17 cellular contexts compared by ENCODE assay signal in the genomic region with DNA sequence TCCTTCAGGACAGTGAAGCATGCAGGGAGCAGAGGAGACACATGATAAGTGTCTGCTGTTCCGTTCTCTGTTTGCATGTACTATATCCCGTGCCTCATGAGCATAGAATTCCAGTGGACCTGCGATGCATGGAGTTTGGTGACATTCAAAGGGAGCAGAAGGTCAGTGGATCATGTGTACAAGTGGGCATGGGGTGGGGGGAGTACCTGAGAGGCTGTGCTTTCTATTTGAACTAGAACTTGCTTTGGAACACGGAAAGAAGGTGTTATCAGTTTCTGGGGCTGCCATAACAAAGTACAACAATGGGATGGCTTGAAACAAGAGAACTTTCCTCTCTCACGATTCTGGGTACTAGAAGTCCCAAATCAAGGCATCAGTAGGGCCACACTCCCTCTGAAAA. TPM values are rescaled to one million over a fixed set of nuclear protein-coding genes. Genes with fewer than 3 reads are reported as not detected.
DNase-seq lines count a peak whose midpoint lies in the region; ATAC-seq and TF ChIP-seq lines count a peak whose summit lies in the region.
"Had no signal": no experiment of that assay in that cellular context is flagged by ENCODE, and none has a peak within 500 bp of the region (broad histone marks: within the 10 kb centered on the region; RNA-seq: fewer than 3 reads in every experiment).

No MANE protein-coding gene starts in this region.

- no peak for TF ChIP-seq RAD21 in HCT116 (IDR thresholded peaks at IDR 0.05; ENCODE audit: low read depth)

- H3K9me2 ChIP-seq in HCT116 (ENCODE audit: insufficient read depth): no peaks in the 10 kb centered on the region

- peaks cover 32% of the 10 kb centered on the region for H3K27me3 Mint-ChIP-seq in HFFc6 (ENCODE audit: insufficient read depth)
- H3K27me3 Mint-ChIP-seq in chondrocyte (ENCODE audit: low read depth): peaks cover 5% of the 10 kb centered on the region

- no peaks in the 10 kb centered on the region for H4K20me1 ChIP-seq in HCT116 (ENCODE audit: insufficient read depth)

- H3K4me3 ChIP-seq in HCT116 (replicated peaks in 1 of 2; ENCODE audit: low read depth in 1 of 2, low read length in 2 of 2) (no peak overlapping the region), RWPE2 (ENCODE audit: severe bottlenecking) (no peak overlapping the region), left lung (no peak overlapping the region), thyroid gland (replicated peaks in 1 of 3) (no peak overlapping the region)

- no peak for ATAC-seq in HCT116
- ATAC-seq in RWPE2 (ENCODE audit: low read depth): no peak
- ATAC-seq in left lung: peak; percentile 18
- no peak for ATAC-seq in left ventricle myocardium superior
- ATAC-seq: Right ventricle myocardium inferior had no signal

- H3K4me1 Mint-ChIP-seq in HFFc6 (ENCODE audit: low read depth) (peaks cover 25% of the 10 kb centered on the region), chondrocyte (ENCODE audit: low read depth) (peaks cover 11% of the 10 kb centered on the region)

- H3K4me1 ChIP-seq in HCT116 (ENCODE audit: control insufficient read depth in 1 of 2, insufficient read depth in 2 of 2, low read length in 2 of 2) (peaks cover 14 to 34% of the 10 kb centered on the region in 2 experiments), RWPE2 (ENCODE audit: insufficient read depth, poor library complexity, severe bottlenecking) (peaks cover 27% of the 10 kb centered on the region), left lung (peaks cover 0 to 44% of the 10 kb centered on the region in 2 donors), thyroid gland (peaks cover 11 to 21% of the 10 kb centered on the region in 2 donors)

- no peak overlapping the region for H3K9ac ChIP-seq in HCT116 (ENCODE audit: low read length)

- TF ChIP-seq POLR2A in HCT116 (IDR thresholded peaks at IDR 0.05; ENCODE audit: borderline replicate concordance, extremely low read depth, insufficient read depth, insufficient read length) (no peak), thyroid gland (IDR thresholded peaks at IDR 0.05) (peak in 1 of 2 donors; percentile 40)

- POLR2A ChIA-PET in HCT116 (lab: Charles Lee): no interaction called here

- intact Hi-C loops in HCT116 (cut with micrococcal nuclease): no loop called here
- intact Hi-C loops in left lung (cut with DNase I): no loop called here
- intact Hi-C loops in thyroid gland (cut with DNase I): no loop called here
- intact Hi-C loops in left ventricle myocardium superior (cut with micrococcal nuclease): no loop called here

- RAD21 ChIA-PET in HCT116 (lab: Charles Lee; ENCODE audit: low non-redundant PET in 1 of 2, low total read pairs in 2 of 2, uncharacterized antibody in 2 of 2, unreplicated experiment in 2 of 2): no interaction called here

- H3K27ac Mint-ChIP-seq in HFFc6 (no peak overlapping the region), chondrocyte (ENCODE audit: unreplicated experiment) (no peak overlapping the region)

- peak overlapping the region; percentile 58 for H2AFZ ChIP-seq in HCT116 (ENCODE audit: low read depth, low read length, poor library complexity, severe bottlenecking)

- DNase-seq in HCT116 (ENCODE audit: low read depth, low spot score) (no peak), RWPE2 (ENCODE audit: low spot score) (no peak), left lung (no peak), thyroid gland (peak; percentile 79 to 82), HFFc6 (no peak), chondrocyte (ENCODE audit: low spot score) (no peak), G401 (ENCODE audit: low spot score) (no peak), left ventricle myocardium superior (no peak)
- DNase-seq: ACHN; CD8-positive, alpha-beta memory T cell; DMS79; NCI-H1105 treated with DMSO at 0.1 percent for 48 hours; NCI-H1694; NCI-H2107; NCI-H226; NCI-H524 had no signal

- H3K4me2 ChIP-seq in HCT116 (ENCODE audit: low read length): no peak overlapping the region

- no peak overlapping the region for H3K4me3 Mint-ChIP-seq in HFFc6
- no peak overlapping the region for H3K4me3 Mint-ChIP-seq in chondrocyte (ENCODE audit: unreplicated experiment)
- H3K4me3 Mint-ChIP-seq: CD8-positive, alpha-beta memory T cell had no signal

- CTCF ChIA-PET in HCT116 (lab: Charles Lee): no interaction called here

- no peaks in the 10 kb centered on the region for H3K79me2 ChIP-seq in HCT116 (ENCODE audit: insufficient read depth, low read length)

- H3K27me3 ChIP-seq in HCT116 (ENCODE audit: insufficient read depth, low read length): no peaks in the 10 kb centered on the region
- H3K27me3 ChIP-seq in RWPE2 (ENCODE audit: insufficient read depth, poor library complexity, severe bottlenecking): no peaks in the 10 kb centered on the region
- H3K27me3 ChIP-seq in left lung: peaks cover 0 to 18% of the 10 kb centered on the region in 2 donors
- H3K27me3 ChIP-seq in thyroid gland: no peaks in the 10 kb centered on the region

- H3K36me3 Mint-ChIP-seq in HFFc6 (ENCODE audit: low read depth) (no peaks in the 10 kb centered on the region), chondrocyte (ENCODE audit: low read depth) (no peaks in the 10 kb centered on the region)
- H3K36me3 Mint-ChIP-seq: CD8-positive, alpha-beta memory T cell had no signal

- H3K9me3 ChIP-seq in HCT116 (ENCODE audit: control insufficient read depth in 1 of 2, insufficient read depth in 1 of 2, low read depth in 1 of 2, low read length in 2 of 2) (no peaks in the 10 kb centered on the region), RWPE2 (ENCODE audit: severe bottlenecking) (no peaks in the 10 kb centered on the region), left lung (no peaks in the 10 kb centered on the region), thyroid gland (no peaks in the 10 kb centered on the region)

- H3K36me3 ChIP-seq in HCT116 (ENCODE audit: control insufficient read depth in 1 of 2, insufficient read depth in 2 of 2, low read length in 2 of 2): no peaks in the 10 kb centered on the region
- no peaks in the 10 kb centered on the region for H3K36me3 ChIP-seq in RWPE2 (ENCODE audit: low read depth)
- H3K36me3 ChIP-seq in left lung: no peaks in the 10 kb centered on the region
- H3K36me3 ChIP-seq in thyroid gland: no peaks in the 10 kb centered on the region

- H3K9me3 Mint-ChIP-seq in HFFc6 (no peaks in the 10 kb centered on the region), chondrocyte (ENCODE audit: low read depth) (no peaks in the 10 kb centered on the region)

- BruUV-seq in HCT116 (replicated peaks; lab: Mats Ljungman, UMichigan): no TSS peak

- in situ Hi-C loops in G401 (cut with HindIII; ENCODE audit: low sequenced_read_pairs): no loop called here

- no peak overlapping the region for H3K27ac ChIP-seq in HCT116 (ENCODE audit: low read depth, low read length)
- H3K27ac ChIP-seq in RWPE2 (ENCODE audit: poor library complexity, severe bottlenecking): peak overlapping the region; percentile 79
- H3K27ac ChIP-seq in left lung: peak overlapping the region in 1 of 2 donors; percentile 37
- H3K27ac ChIP-seq in thyroid gland: peak overlapping the region; percentile 41 to 59 (median 43)

- TF ChIP-seq CTCF in HCT116 (IDR thresholded peaks at IDR 0.05 in 2 of 3, conservative IDR thresholded peaks at IDR 0.05 in 1 of 3; ENCODE audit: borderline replicate concordance in 1 of 3, insufficient read depth in 1 of 3, low read depth in 2 of 3, low read length in 2 of 3) (no peak), RWPE2 (IDR thresholded peaks at IDR 0.05; ENCODE audit: poor library complexity, severe bottlenecking) (no peak), left lung (IDR thresholded peaks at IDR 0.05) (no peak), thyroid gland (IDR thresholded peaks at IDR 0.05) (no peak), HFFc6 (IDR thresholded peaks at IDR 0.05) (no peak), chondrocyte (IDR thresholded peaks at IDR 0.05) (no peak)

- 27 to 38% methylated on average over 5 of the region's 5 CpGs for WGBS in thyroid gland, 2 donors

TF ChIP-seq in HCT116, 20 proteins besides CTCF, POLR2A, EP300 and RAD21:
- TF ChIP-seq TCF7L2 (IDR thresholded peaks at IDR 0.05; ENCODE audit: borderline replicate concordance, extremely low read depth, insufficient read depth, insufficient read length) (no peak), POLR2AphosphoS5 (IDR thresholded peaks at IDR 0.05; ENCODE audit: low read depth, low read length) (no peak), ZFX (IDR thresholded peaks at IDR 0.05) (no peak), CBX3 (IDR thresholded peaks at IDR 0.05; ENCODE audit: low read depth) (no peak), JUND (IDR thresholded peaks at IDR 0.05) (no peak), ZNF274 (IDR thresholded peaks at IDR 0.05; ENCODE audit: low read depth, low read length) (no peak)
- TF ChIP-seq, protein P1, sequence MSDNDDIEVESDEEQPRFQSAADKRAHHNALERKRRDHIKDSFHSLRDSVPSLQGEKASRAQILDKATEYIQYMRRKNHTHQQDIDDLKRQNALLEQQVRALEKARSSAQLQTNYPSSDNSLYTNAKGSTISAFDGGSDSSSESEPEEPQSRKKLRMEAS (IDR thresholded peaks at IDR 0.05): no peak

RNA-seq across cellular contexts. Expression of a gene that starts 5.1 kb away (rescaled TPM):
- total RNA-seq in HCT116 (2021; ENCODE audit: unreplicated experiment) (2.9 TPM), left lung (10 to 100 TPM; 16.0 to 19.6 TPM), thyroid gland (10 to 100 TPM in 2 of 4 donors, 1 to 10 TPM in 2; 6.3 to 11.8 (median 10.0) TPM), chondrocyte (4.7 to 11.4 TPM (median 10.0 TPM) in 3 replicates), left ventricle myocardium superior (9.1 TPM)
- polyA plus RNA-seq in HCT116 (2012): 3.8 and 4.7 TPM in 2 replicates
- not detected for total RNA-seq in HFFc6 (2021; fragmentation: NEBNext Ultra II Directional; extraction: Animal tissue kit (Norgen Biotek cat#: 25700))
- 3.1 and 5.4 TPM in 2 replicates for total RNA-seq in G401 (2014; rRNA removed; shearing (Covaris generic))
- total RNA-seq: CD8-positive, alpha-beta memory T cell had no signal
- polyA plus RNA-seq: CD8-positive, alpha-beta memory T cell had no signal

RNA-seq across cellular contexts. Expression of a gene that starts 53.0 kb away (rescaled TPM):
- total RNA-seq in HCT116 (2021; ENCODE audit: unreplicated experiment) (0.15 TPM), left lung (1 to 10 TPM; 2.3 to 2.9 TPM), thyroid gland (1 to 10 TPM in 2 of 4 donors, not detected in 2; 1.1 TPM), chondrocyte (0.34 to 0.62 TPM (median 0.59 TPM) in 3 replicates), left ventricle myocardium superior (1.3 TPM)
- 0.05 TPM in 1 of 2 replicates, not detected in the other for polyA plus RNA-seq in HCT116 (2012)
- total RNA-seq in HFFc6 (2021; fragmentation: NEBNext Ultra II Directional; extraction: Animal tissue kit (Norgen Biotek cat#: 25700)): 1 to 10 TPM in 5 of 6 experiments, under 1 TPM in 1; 0.76 to 2.9 (median 2.6) TPM
- total RNA-seq in G401 (2014; rRNA removed; shearing (Covaris generic)): not detected in 2 replicates
- total RNA-seq: CD8-positive, alpha-beta memory T cell had no signal
- polyA plus RNA-seq: CD8-positive, alpha-beta memory T cell had no signal

Comparison
In these comparisons a context has a peak if more than half of its experiments do, and no peak if none do; other contexts are left out.
1. DNase-seq: peak in thyroid gland (2 of 2); none in HCT116 (single experiment), RWPE2 (single experiment), left lung (0 of 2), HFFc6 (single experiment), chondrocyte (single experiment), G401 (single experiment) and left ventricle myocardium superior (single experiment).